ENCODE assay signal across 8 cellular contexts in the genomic region with DNA sequence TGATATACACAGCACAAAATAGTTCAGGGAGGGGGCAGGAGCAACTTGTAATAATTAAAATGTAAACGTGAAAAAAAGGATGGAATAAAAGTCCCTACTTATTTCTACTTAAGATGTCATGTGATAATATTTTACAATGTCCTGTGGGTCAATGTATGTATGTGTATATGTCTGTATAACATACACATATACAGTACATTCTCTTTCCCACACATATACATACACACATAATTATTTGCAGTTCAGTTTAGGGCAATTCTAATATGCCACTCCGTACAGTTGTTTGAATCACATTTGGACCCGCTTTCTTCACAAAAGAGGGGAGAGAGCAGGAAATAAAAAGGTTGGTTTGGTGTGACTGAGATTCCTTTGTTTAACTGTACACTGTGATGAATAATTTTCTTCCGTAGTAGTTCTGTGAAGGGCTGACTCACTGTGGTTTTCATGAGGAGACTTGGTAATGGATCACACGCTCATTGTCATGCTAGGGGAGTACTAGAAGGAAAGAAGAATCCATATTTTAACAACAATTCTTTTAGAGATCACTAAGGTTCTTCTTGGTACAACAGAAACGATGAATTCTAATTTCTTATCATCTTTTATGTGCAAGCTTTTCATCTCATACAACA. TPM values are rescaled to one million over a fixed set of nuclear protein-coding genes. Genes with fewer than 3 reads are reported as not detected.
DNase-seq lines count a peak whose midpoint lies in the region; ATAC-seq and TF ChIP-seq lines count a peak whose summit lies in the region.

No MANE protein-coding gene starts in this region.

- no peak for TF ChIP-seq EP300 in stomach (IDR thresholded peaks at IDR 0.05)

- ATAC-seq in GM18505 (IDR thresholded peaks at IDR 0.05; ENCODE audit: unreplicated experiment): no peak

- TF ChIP-seq POLR2A in GM18505 (IDR thresholded peaks at IDR 0.05; ENCODE audit: borderline replicate concordance, extremely low read depth, insufficient read depth, insufficient read length) (no peak), stomach (IDR thresholded peaks at IDR 0.05) (no peak)

- intact Hi-C loops in stomach (cut with DNase I; ENCODE audit: low total_unique reads): no loop called here

- DNase-seq in AG08395 (ENCODE audit: low spot score) (peak; percentile 85), T1000 (lab: John Stamatoyannopoulos, UW) (peak; percentile 12), foreskin fibroblast (peak; percentile 85 to 93), GM13976 (ENCODE audit: low spot score) (no peak), stomach (no peak), DMS153 (lab: John Stamatoyannopoulos, UW) (no peak)

- CTCF ChIA-PET in HEK293 (lab: Yijun Ruan, JAX): interaction anchor here (1.4 kb wide), 1 partner anchor 745 kb away, joined by 3 read pairs; no protein-coding TSS in a partner anchor

- H3K27ac ChIP-seq in HEK293 (ENCODE audit: extremely low read depth, low read depth, low read length) (no peak overlapping the region), stomach (no peak overlapping the region)

- H3K36me3 ChIP-seq in HEK293 (ENCODE audit: control insufficient read depth in 2 of 2, insufficient read depth in 1 of 2, low read length in 2 of 2) (no peaks in the 10 kb centered on the region), stomach (peaks cover 3 to 30% (median 5%) of the 10 kb centered on the region in 4 donors)

- no peaks in the 10 kb centered on the region for H3K27me3 ChIP-seq in stomach

- in situ Hi-C loops in GM13976 (cut with MboI; ENCODE audit: low sequenced_read_pairs, unreplicated experiment): loop anchor here (10.0 kb wide), 1 partner anchor 805 kb away; no protein-coding TSS in a partner anchor

- no peak overlapping the region for H3K4me3 ChIP-seq in HEK293 (ENCODE audit: low read depth, low read length)
- no peak overlapping the region for H3K4me3 ChIP-seq in foreskin fibroblast (ENCODE audit: low read depth in 1 of 2, low read length in 2 of 2)
- H3K4me3 ChIP-seq in stomach: no peak overlapping the region

- POLR2A ChIA-PET in HEK293 (lab: Yijun Ruan, JAX): interaction anchor here (1.5 kb wide), 1 partner anchor 331 kb away, joined by 4 read pairs; the partner anchor contains the start of gene SSBP2

- H3K9me3 ChIP-seq in HEK293 (ENCODE audit: control insufficient read depth, insufficient read depth, low read depth, low read length) (no peaks in the 10 kb centered on the region), stomach (no peaks in the 10 kb centered on the region)

- TF ChIP-seq CTCF in HEK293 (tag by site-specific recombination; IDR thresholded peaks at IDR 0.05): no peak
- no peak for TF ChIP-seq CTCF in foreskin fibroblast (IDR thresholded peaks at IDR 0.05; ENCODE audit: low read depth, low read length)
- TF ChIP-seq CTCF in GM13976 (IDR thresholded peaks at IDR 0.05; ENCODE audit: borderline replicate concordance, control extremely low read depth, extremely low read depth, insufficient read depth, missing control alignments): no peak
- no peak for TF ChIP-seq CTCF in stomach (IDR thresholded peaks at IDR 0.05)

- H3K4me1 ChIP-seq in HEK293 (ENCODE audit: control insufficient read depth, insufficient read depth, low read length): peaks cover 15% of the 10 kb centered on the region
- peaks cover 0 to 6% (median 0%) of the 10 kb centered on the region in 4 donors for H3K4me1 ChIP-seq in stomach

- WGBS in stomach, 5 donors: 51 to 69% (median 55%) methylated on average over 6 of the region's 6 CpGs

TF ChIP-seq in HEK293, 187 proteins besides CTCF, POLR2A, EP300 and RAD21:
- TF ChIP-seq PRDM10 (tag by site-specific recombination; IDR thresholded peaks at IDR 0.05): peak; percentile 59; the same call in 1 of the 2 replicates
- 0 out of 2 replicates have a peak, but pooled peaks have one; percentile 40 for TF ChIP-seq ZNF660 (tag by site-specific recombination; IDR thresholded peaks at IDR 0.05)
- TF ChIP-seq, protein P1, sequence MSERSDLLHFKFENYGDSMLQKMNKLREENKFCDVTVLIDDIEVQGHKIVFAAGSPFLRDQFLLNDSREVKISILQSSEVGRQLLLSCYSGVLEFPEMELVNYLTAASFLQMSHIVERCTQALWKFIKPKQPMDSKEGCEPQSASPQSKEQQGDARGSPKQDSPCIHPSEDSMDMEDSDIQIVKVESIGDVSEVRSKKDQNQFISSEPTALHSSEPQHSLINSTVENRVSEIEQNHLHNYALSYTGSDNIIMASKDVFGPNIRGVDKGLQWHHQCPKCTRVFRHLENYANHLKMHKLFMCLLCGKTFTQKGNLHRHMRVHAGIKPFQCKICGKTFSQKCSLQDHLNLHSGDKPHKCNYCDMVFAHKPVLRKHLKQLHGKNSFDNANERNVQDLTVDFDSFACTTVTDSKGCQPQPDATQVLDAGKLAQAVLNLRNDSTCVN (tag by site-specific recombination; optimal IDR thresholded peaks at IDR 0.05): no peak
- TF ChIP-seq ZNF600 (tag by site-specific recombination; IDR thresholded peaks at IDR 0.05): peak; percentile 35; the same call in 1 of the 2 replicates
- no peak for TF ChIP-seq ZNF768 (tag by site-specific recombination; IDR thresholded peaks at IDR 0.05)
- TF ChIP-seq, protein P2, sequence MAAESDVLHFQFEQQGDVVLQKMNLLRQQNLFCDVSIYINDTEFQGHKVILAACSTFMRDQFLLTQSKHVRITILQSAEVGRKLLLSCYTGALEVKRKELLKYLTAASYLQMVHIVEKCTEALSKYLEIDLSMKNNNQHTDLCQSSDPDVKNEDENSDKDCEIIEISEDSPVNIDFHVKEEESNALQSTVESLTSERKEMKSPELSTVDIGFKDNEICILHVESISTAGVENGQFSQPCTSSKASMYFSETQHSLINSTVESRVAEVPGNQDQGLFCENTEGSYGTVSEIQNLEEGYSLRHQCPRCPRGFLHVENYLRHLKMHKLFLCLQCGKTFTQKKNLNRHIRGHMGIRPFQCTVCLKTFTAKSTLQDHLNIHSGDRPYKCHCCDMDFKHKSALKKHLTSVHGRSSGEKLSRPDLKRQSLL (tag by site-specific recombination; IDR thresholded peaks at IDR 0.05): no peak
- no peak for TF ChIP-seq ZNF585B (tag by site-specific recombination; IDR thresholded peaks at IDR 0.05)
- no peak for TF ChIP-seq ZNF146 (tag by site-specific recombination; IDR thresholded peaks at IDR 0.05)
- no peak for TF ChIP-seq ZNF791 (tag by site-specific recombination; IDR thresholded peaks at IDR 0.05)
- no peak for TF ChIP-seq ZBTB1 (tag by site-specific recombination; IDR thresholded peaks at IDR 0.05)
- no peak for TF ChIP-seq ZNF530 (tag by site-specific recombination; IDR thresholded peaks at IDR 0.05; ENCODE audit: low read depth)
- TF ChIP-seq, protein P3, sequence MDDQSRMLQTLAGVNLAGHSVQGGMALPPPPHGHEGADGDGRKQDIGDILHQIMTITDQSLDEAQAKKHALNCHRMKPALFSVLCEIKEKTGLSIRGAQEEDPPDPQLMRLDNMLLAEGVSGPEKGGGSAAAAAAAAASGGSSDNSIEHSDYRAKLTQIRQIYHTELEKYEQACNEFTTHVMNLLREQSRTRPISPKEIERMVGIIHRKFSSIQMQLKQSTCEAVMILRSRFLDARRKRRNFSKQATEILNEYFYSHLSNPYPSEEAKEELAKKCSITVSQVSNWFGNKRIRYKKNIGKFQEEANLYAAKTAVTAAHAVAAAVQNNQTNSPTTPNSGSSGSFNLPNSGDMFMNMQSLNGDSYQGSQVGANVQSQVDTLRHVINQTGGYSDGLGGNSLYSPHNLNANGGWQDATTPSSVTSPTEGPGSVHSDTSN (CRISPR knock-in tag; IDR thresholded peaks at IDR 0.05): no peak
- TF ChIP-seq, protein P4, sequence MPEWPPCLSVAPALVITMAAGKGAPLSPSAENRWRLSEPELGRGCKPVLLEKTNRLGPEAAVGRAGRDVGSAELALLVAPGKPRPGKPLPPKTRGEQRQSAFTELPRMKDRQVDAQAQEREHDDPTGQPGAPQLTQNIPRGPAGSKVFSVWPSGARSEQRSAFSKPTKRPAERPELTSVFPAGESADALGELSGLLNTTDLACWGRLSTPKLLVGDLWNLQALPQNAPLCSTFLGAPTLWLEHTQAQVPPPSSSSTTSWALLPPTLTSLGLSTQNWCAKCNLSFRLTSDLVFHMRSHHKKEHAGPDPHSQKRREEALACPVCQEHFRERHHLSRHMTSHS (tag by site-specific recombination; IDR thresholded peaks at IDR 0.05): no peak
- no peak for TF ChIP-seq ZNF10 (tag by site-specific recombination; IDR thresholded peaks at IDR 0.05)

RNA-seq across cellular contexts. Expression of gene ACOT12, which starts 26.2 kb away (rescaled TPM):
- not detected for total RNA-seq in stomach
- not detected for polyA plus RNA-seq in stomach

Comparison
In these comparisons a context has a peak if more than half of its experiments do, and no peak if none do; other contexts are left out.
1. DNase-seq: peak in AG08395 (single experiment), T1000 (single experiment) and foreskin fibroblast (2 of 2); none in GM13976 (single experiment), stomach (single experiment) and DMS153 (single experiment).